ENCODE assay signal across 18 cellular contexts in genomic region chr12:92438641-92439396, GRCh38.
A peak's percentile ranks its signal among the peaks of the same experiment; 100 is the strongest.
DNase-seq lines count a peak whose midpoint lies in the region; ATAC-seq, FAIRE-seq and TF ChIP-seq lines count a peak whose summit lies in the region.
"Had no signal": no experiment of that assay in that cellular context is flagged by ENCODE, and none has a peak within 500 bp of the region (broad histone marks: within the 10 kb centered on the region; RNA-seq: fewer than 3 reads in every experiment).

No MANE protein-coding gene starts in this region.

- no peak for DNase-seq in Right ventricle myocardium superior
- no peak for DNase-seq in heart right ventricle
- DNase-seq in activated B cell treated with CpG ODN at 0.5 μM for 24 hours, result no peak
- DNase-seq in lung (ENCODE audit: low spot score), result no peak
- DNase-seq in uterus, result peak in 1 of 2 donors; percentile 29
- DNase-seq in left cardiac atrium, result no peak
- DNase-seq in NCI-H524 (lab: John Stamatoyannopoulos, UW), result no peak
- no peak for DNase-seq in HTR-8/SVneo (ENCODE audit: insufficient read length, low spot score)
- DNase-seq: activated naive CD4-positive, alpha-beta T cell treated with anti-CD3 and anti-CD28 coated beads, Interleukin-2, amount 10 ng/mL, durations not matched to agents 7 days and 5 days; heart left ventricle; NCI-H1930; NCI-H526; retina; stimulated activated CD4-positive, alpha-beta T cell treated with anti-CD3 and anti-CD28 coated beads, Interleukin-4, amount 100 ng/mL, for 1 hour had no signal

- H3K9me3 Mint-ChIP-seq in activated B cell treated with CpG ODN at 0.5 μM for 24 hours, result peaks cover 12% of the 10 kb centered on the region
- H3K9me3 Mint-ChIP-seq: central memory CD8-positive, alpha-beta T cell had no signal

- peak overlapping the region; percentile 97 for H3K27ac Mint-ChIP-seq in activated B cell treated with CpG ODN at 0.5 μM for 24 hours
- H3K27ac Mint-ChIP-seq: activated naive CD4-positive, alpha-beta T cell treated with anti-CD3 and anti-CD28 coated beads, Interleukin-2, amount 10 ng/mL, durations not matched to agents 7 days and 5 days had no signal

- H3K27me3 ChIP-seq in heart right ventricle (no peaks in the 10 kb centered on the region), lung (ENCODE audit: control insufficient read depth, insufficient read depth) (no peaks in the 10 kb centered on the region), uterus (no peaks in the 10 kb centered on the region)
- H3K27me3 ChIP-seq: heart left ventricle had no signal

- H3K9me3 ChIP-seq in heart right ventricle (no peaks in the 10 kb centered on the region), lung (ENCODE audit: control insufficient read depth in 2 of 2, insufficient read depth in 1 of 2, low read length in 1 of 2) (no peaks in the 10 kb centered on the region), uterus (no peaks in the 10 kb centered on the region)
- H3K9me3 ChIP-seq: heart left ventricle had no signal

- CTCF ChIA-PET in activated B cell treated with CpG ODN at 0.5 μM for 24 hours (lab: Charles Lee), result interaction anchor here (0.7 to 1.3 kb wide), 2 partner anchors 32 to 131 kb away, joined by 3 read pairs; no protein-coding TSS in a partner anchor

- POLR2A ChIA-PET in activated B cell treated with CpG ODN at 0.5 μM for 24 hours (lab: Charles Lee), result interaction anchor here (0.9 to 11.9 kb wide), 13 partner anchors 9 to 293 kb away, joined by 3 to 537 read pairs (median 4); partner anchors contain the start of gene BTG1

- H3K4me3 ChIP-seq in heart right ventricle, result no peak overlapping the region
- no peak overlapping the region for H3K4me3 ChIP-seq in lung
- no peak overlapping the region for H3K4me3 ChIP-seq in uterus
- H3K4me3 ChIP-seq: heart left ventricle had no signal

- H3K4me1 ChIP-seq in heart right ventricle (peaks cover 0 to 36% (median 20%) of the 10 kb centered on the region in 9 donors), lung (ENCODE audit: control insufficient read depth in 2 of 2, insufficient read depth in 2 of 2, low read length in 2 of 2) (peaks cover 0 to 6% of the 10 kb centered on the region in 2 donors), uterus (no peaks in the 10 kb centered on the region)

- H3K27me3 Mint-ChIP-seq in activated B cell treated with CpG ODN at 0.5 μM for 24 hours, result no peaks in the 10 kb centered on the region
- H3K27me3 Mint-ChIP-seq: activated naive CD4-positive, alpha-beta T cell treated with anti-CD3 and anti-CD28 coated beads, Interleukin-2, amount 10 ng/mL, durations not matched to agents 7 days and 5 days; central memory CD8-positive, alpha-beta T cell had no signal

- H3K36me3 ChIP-seq in heart right ventricle, result no peaks in the 10 kb centered on the region
- no peaks in the 10 kb centered on the region for H3K36me3 ChIP-seq in lung (ENCODE audit: control insufficient read depth in 2 of 2, insufficient read depth in 2 of 2, low read length in 2 of 2)
- H3K36me3 ChIP-seq in uterus, result no peaks in the 10 kb centered on the region
- H3K36me3 ChIP-seq: heart left ventricle had no signal

- intact Hi-C loops in Right ventricle myocardium superior (cut with DNase I), result no loop called here
- intact Hi-C loops in heart right ventricle (cut with DNase I), result no loop called here
- intact Hi-C loops in activated B cell treated with CpG ODN at 0.5 μM for 24 hours (cut with micrococcal nuclease), result no loop called here
- intact Hi-C loops in uterus (cut with DNase I; ENCODE audit: low total_unique reads), result no loop called here
- intact Hi-C loops in left cardiac atrium (cut with DNase I), result no loop called here

- FAIRE-seq in HTR-8/SVneo (lab: Jason Lieb, UNC), result no peak
- FAIRE-seq: A204.1, urothelium cell line had no signal

- H3K4me3 Mint-ChIP-seq in activated B cell treated with CpG ODN at 0.5 μM for 24 hours, result peak overlapping the region; percentile 62
- H3K4me3 Mint-ChIP-seq: activated naive CD4-positive, alpha-beta T cell treated with anti-CD3 and anti-CD28 coated beads, Interleukin-2, amount 10 ng/mL, durations not matched to agents 7 days and 5 days; central memory CD8-positive, alpha-beta T cell had no signal

- ATAC-seq in Right ventricle myocardium superior (ENCODE audit: poor library complexity) (peak; percentile 10), heart right ventricle (no peak), activated B cell treated with CpG ODN at 0.5 μM for 24 hours (ENCODE audit: low read depth) (peak; percentile 12), lung (ENCODE audit: insufficient read depth, low FRiP score) (peak; percentile 19), left cardiac atrium (no peak)
- ATAC-seq: HCT116 had no signal

- 74 to 93% methylated on average over 4 of the region's 4 CpGs for WGBS in heart right ventricle, 2 donors
- 94 to 97% methylated on average over 4 of the region's 4 CpGs for WGBS in lung, 2 donors

- H3K36me3 Mint-ChIP-seq in activated B cell treated with CpG ODN at 0.5 μM for 24 hours (ENCODE audit: low read depth), result peaks cover 17% of the 10 kb centered on the region

- TF ChIP-seq CTCF in heart right ventricle (IDR thresholded peaks at IDR 0.05) (no peak), activated B cell treated with CpG ODN at 0.5 μM for 24 hours (IDR thresholded peaks at IDR 0.05) (no peak), lung (IDR thresholded peaks at IDR 0.05; ENCODE audit: control extremely low read depth, extremely low read depth) (no peak), uterus (IDR thresholded peaks at IDR 0.05) (no peak)

- TF ChIP-seq POLR2A in uterus (IDR thresholded peaks at IDR 0.05), result no peak

- H3K4me1 Mint-ChIP-seq in activated B cell treated with CpG ODN at 0.5 μM for 24 hours, result peaks cover 99% of the 10 kb centered on the region

- H3K27ac ChIP-seq in heart right ventricle, result no peak overlapping the region
- H3K27ac ChIP-seq in lung (ENCODE audit: low read depth in 1 of 2, low read length in 1 of 2), result no peak overlapping the region
- peak overlapping the region; percentile 54 to 55 for H3K27ac ChIP-seq in uterus

Comparison
In these comparisons a context has a peak if more than half of its experiments do, and no peak if none do; other contexts are left out.
1. ATAC-seq: peak in Right ventricle myocardium superior (single experiment), activated B cell treated with CpG ODN at 0.5 μM for 24 hours (single experiment) and lung (single experiment); none in heart right ventricle (0 of 8) and left cardiac atrium (0 of 2).
2. H3K27ac ChIP-seq: peak in uterus (2 of 2); none in heart right ventricle (0 of 10) and lung (0 of 2).